In the genomic region with DNA sequence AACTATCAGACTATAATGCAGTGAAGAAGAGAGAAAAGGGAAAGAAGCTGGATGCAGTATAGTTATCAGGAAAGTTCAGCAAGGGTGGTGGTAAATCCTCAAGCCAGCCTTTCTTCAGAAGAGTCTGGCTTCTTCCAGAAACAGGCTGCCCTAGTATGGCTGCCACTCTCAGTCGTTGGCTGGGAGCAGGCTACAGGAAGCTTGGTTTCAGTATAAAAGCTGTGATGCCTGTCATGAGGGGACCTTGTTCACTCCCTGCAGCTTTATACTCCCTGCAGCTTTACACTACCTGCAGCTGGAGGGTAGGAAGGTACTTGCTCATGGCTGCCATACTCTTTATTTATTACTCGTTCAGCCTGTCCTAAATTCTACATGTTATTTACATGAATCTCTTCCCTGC, we compare ENCODE assay signal across 1 cellular context.
TF ChIP-seq lines count a peak whose summit lies in the region.

No MANE protein-coding gene starts in this region.

TF ChIP-seq in K562, 482 proteins besides CTCF, POLR2A, EP300 and RAD21 (continued from another document):
- TF ChIP-seq, protein P1, sequence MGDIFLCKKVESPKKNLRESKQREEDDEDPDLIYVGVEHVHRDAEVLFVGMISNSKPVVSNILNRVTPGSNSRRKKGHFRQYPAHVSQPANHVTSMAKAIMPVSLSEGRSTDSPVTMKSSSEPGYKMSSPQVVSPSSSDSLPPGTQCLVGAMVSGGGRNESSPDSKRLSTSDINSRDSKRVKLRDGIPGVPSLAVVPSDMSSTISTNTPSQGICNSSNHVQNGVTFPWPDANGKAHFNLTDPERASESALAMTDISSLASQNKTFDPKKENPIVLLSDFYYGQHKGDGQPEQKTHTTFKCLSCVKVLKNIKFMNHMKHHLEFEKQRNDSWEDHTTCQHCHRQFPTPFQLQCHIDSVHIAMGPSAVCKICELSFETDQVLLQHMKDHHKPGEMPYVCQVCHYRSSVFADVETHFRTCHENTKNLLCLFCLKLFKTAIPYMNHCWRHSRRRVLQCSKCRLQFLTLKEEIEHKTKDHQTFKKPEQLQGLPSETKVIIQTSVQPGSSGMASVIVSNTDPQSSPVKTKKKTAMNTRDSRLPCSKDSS (IDR thresholded peaks at IDR 0.05; ENCODE audit: low read depth, partially characterized antibody) = no peak
- TF ChIP-seq RHOXF2B (CRISPR knock-in tag; conservative IDR thresholded peaks at IDR 0.05) (no peak), KLF10 (CRISPR knock-in tag; IDR thresholded peaks at IDR 0.05) (no peak), HDAC3 (IDR thresholded peaks at IDR 0.05; ENCODE audit: borderline replicate concordance, partially characterized antibody) (no peak), ZNF395 (CRISPR knock-in tag; IDR thresholded peaks at IDR 0.05) (no peak), HOMEZ (CRISPR knock-in tag; IDR thresholded peaks at IDR 0.05) (no peak), CHCHD3 (CRISPR knock-in tag; IDR thresholded peaks at IDR 0.05) (no peak), CBFA2T3 (IDR thresholded peaks at IDR 0.05) (no peak), GATA2 (CRISPR knock-in tag; IDR thresholded peaks at IDR 0.05) (no peak), ZNF140 (CRISPR knock-in tag; IDR thresholded peaks at IDR 0.05) (no peak), STAT6 (CRISPR knock-in tag; IDR thresholded peaks at IDR 0.05) (no peak), MTA1 (IDR thresholded peaks at IDR 0.05; ENCODE audit: borderline replicate concordance) (no peak), ATF1 (CRISPR knock-in tag; IDR thresholded peaks at IDR 0.05) (no peak), ATF1 (tag; IDR thresholded peaks at IDR 0.05) (no peak), EWSR1 (IDR thresholded peaks at IDR 0.05; ENCODE audit: borderline replicate concordance, low read depth, partially characterized antibody) (no peak), ZNF696 (CRISPR knock-in tag; conservative IDR thresholded peaks at IDR 0.05) (no peak)
- TF ChIP-seq, protein P2, sequence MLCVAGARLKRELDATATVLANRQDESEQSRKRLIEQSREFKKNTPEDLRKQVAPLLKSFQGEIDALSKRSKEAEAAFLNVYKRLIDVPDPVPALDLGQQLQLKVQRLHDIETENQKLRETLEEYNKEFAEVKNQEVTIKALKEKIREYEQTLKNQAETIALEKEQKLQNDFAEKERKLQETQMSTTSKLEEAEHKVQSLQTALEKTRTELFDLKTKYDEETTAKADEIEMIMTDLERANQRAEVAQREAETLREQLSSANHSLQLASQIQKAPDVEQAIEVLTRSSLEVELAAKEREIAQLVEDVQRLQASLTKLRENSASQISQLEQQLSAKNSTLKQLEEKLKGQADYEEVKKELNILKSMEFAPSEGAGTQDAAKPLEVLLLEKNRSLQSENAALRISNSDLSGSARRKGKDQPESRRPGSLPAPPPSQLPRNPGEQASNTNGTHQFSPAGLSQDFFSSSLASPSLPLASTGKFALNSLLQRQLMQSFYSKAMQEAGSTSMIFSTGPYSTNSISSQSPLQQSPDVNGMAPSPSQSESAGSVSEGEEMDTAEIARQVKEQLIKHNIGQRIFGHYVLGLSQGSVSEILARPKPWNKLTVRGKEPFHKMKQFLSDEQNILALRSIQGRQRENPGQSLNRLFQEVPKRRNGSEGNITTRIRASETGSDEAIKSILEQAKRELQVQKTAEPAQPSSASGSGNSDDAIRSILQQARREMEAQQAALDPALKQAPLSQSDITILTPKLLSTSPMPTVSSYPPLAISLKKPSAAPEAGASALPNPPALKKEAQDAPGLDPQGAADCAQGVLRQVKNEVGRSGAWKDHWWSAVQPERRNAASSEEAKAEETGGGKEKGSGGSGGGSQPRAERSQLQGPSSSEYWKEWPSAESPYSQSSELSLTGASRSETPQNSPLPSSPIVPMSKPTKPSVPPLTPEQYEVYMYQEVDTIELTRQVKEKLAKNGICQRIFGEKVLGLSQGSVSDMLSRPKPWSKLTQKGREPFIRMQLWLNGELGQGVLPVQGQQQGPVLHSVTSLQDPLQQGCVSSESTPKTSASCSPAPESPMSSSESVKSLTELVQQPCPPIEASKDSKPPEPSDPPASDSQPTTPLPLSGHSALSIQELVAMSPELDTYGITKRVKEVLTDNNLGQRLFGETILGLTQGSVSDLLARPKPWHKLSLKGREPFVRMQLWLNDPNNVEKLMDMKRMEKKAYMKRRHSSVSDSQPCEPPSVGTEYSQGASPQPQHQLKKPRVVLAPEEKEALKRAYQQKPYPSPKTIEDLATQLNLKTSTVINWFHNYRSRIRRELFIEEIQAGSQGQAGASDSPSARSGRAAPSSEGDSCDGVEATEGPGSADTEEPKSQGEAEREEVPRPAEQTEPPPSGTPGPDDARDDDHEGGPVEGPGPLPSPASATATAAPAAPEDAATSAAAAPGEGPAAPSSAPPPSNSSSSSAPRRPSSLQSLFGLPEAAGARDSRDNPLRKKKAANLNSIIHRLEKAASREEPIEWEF (CRISPR knock-in tag; IDR thresholded peaks at IDR 0.05) = no peak
- TF ChIP-seq, protein P3, sequence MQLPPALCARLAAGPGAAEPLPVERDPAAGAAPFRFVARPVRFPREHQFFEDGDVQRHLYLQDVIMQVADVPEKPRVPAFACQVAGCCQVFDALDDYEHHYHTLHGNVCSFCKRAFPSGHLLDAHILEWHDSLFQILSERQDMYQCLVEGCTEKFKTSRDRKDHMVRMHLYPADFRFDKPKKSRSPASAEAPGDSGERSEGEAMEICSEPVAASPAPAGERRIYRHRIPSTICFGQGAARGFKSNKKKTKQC (CRISPR knock-in tag; IDR thresholded peaks at IDR 0.05) = no peak
TF ChIP-seq in K562: peak in this region for 0.
